In genomic region chr6:157579467-157580031, GRCh38 we compare ENCODE assay signal across 18 cellular contexts.
DNase-seq lines count a peak whose midpoint lies in the region; ATAC-seq, FAIRE-seq and TF ChIP-seq lines count a peak whose summit lies in the region.
"Had no signal": no experiment of that assay in that cellular context is flagged by ENCODE, and none has a peak within 500 bp of the region (broad histone marks: within the 10 kb centered on the region; RNA-seq: fewer than 3 reads in every experiment).

No MANE protein-coding gene starts in this region.

- no peak for TF ChIP-seq CTCF in heart left ventricle (IDR thresholded peaks at IDR 0.05)
- TF ChIP-seq CTCF in right atrium auricular region (IDR thresholded peaks at IDR 0.05): no peak
- no peak for TF ChIP-seq CTCF in bronchial epithelial cell (IDR thresholded peaks at IDR 0.05; ENCODE audit: insufficient read depth, low read length, severe bottlenecking)
- no peak for TF ChIP-seq CTCF in gastrocnemius medialis (IDR thresholded peaks at IDR 0.05 in 4 of 5, conservative IDR thresholded peaks at IDR 0.05 in 1 of 5)
- no peak for TF ChIP-seq CTCF in foreskin fibroblast (IDR thresholded peaks at IDR 0.05; ENCODE audit: low read depth, low read length)

- intact Hi-C loops in heart left ventricle (cut with DNase I): loop anchor here in 4 of 10 donors (5.0 to 10.0 kb wide), 2 partner anchors 195 to 262 kb away; partner anchors contain the start of gene ZDHHC14 (in 3 of the 4)
- intact Hi-C loops in left colon (cut with DNase I, micrococcal nuclease): no loop called here
- intact Hi-C loops in gastrocnemius medialis (cut with DNase I; ENCODE audit: low total_unique reads): loop anchor here (5.0 kb wide), 1 partner anchor 197 kb away; the partner anchor contains the start of gene ZDHHC14

- peaks cover 0 to 29% (median 0%) of the 10 kb centered on the region in 12 donors for H3K9me3 ChIP-seq in heart left ventricle
- H3K9me3 ChIP-seq in right atrium auricular region: no peaks in the 10 kb centered on the region
- H3K9me3 ChIP-seq in gastrocnemius medialis: no peaks in the 10 kb centered on the region
- H3K9me3 ChIP-seq: Peyer's patch had no signal

- FAIRE-seq in bronchial epithelial cell (lab: Jason Lieb, UNC): no peak

- H3K27ac ChIP-seq in heart left ventricle (peak overlapping the region in 2 of 12 donors; percentile 22 to 52), right atrium auricular region (no peak overlapping the region), gastrocnemius medialis (no peak overlapping the region)
- H3K27ac ChIP-seq: breast epithelium, Peyer's patch had no signal

- DNase-seq in heart left ventricle (no peak), right atrium auricular region (ENCODE audit: low spot score) (no peak), bronchial epithelial cell (ENCODE audit: low read depth) (peak; percentile 31), left colon (no peak), NCI-H1694 treated with DMSO at 0.1 percent for 48 hours (lab: John Stamatoyannopoulos, UW) (no peak), gastrocnemius medialis (no peak), foreskin fibroblast (no peak)
- DNase-seq: activated naive CD4-positive, alpha-beta T cell treated with anti-CD3 and anti-CD28 coated beads for 36 hours; effector memory CD4-positive, alpha-beta T cell; IMR-90; left cardiac atrium; NCI-H1436; NCI-H524; Peyer's patch; stimulated activated CD4-positive, alpha-beta T cell treated with anti-CD3 and anti-CD28 coated beads, Interleukin-2, amount 100 ng/mL, for 48 hours had no signal

- ATAC-seq in heart left ventricle (peak in 3 of 4 donors; percentile 72 to 75 (median 74)), left colon (peak; percentile 93), HG02588 (IDR thresholded peaks at IDR 0.05; ENCODE audit: unreplicated experiment) (no peak), gastrocnemius medialis (no peak)
- ATAC-seq: natural killer cell treated with Interleukin-12 subunit alpha and Interleukin-12 subunit beta and Interleukin-15 and Interleukin-18, amount 100 ng/mL, for 72 hours had no signal

- H3K4me1 ChIP-seq in heart left ventricle (peaks cover 0 to 18% (median 8%) of the 10 kb centered on the region in 12 donors), right atrium auricular region (peaks cover 0 to 12% of the 10 kb centered on the region in 2 donors), gastrocnemius medialis (peaks cover 2 to 12% of the 10 kb centered on the region in 2 donors)
- H3K4me1 ChIP-seq: breast epithelium, Peyer's patch had no signal

- no peaks in the 10 kb centered on the region for H3K27me3 ChIP-seq in heart left ventricle
- H3K27me3 ChIP-seq in right atrium auricular region: no peaks in the 10 kb centered on the region
- no peaks in the 10 kb centered on the region for H3K27me3 ChIP-seq in bronchial epithelial cell (ENCODE audit: control insufficient read depth, insufficient read depth, low read length)
- no peaks in the 10 kb centered on the region for H3K27me3 ChIP-seq in gastrocnemius medialis
- H3K27me3 ChIP-seq: breast epithelium, Peyer's patch had no signal

- no peak overlapping the region for H3K4me3 ChIP-seq in heart left ventricle
- H3K4me3 ChIP-seq in right atrium auricular region: no peak overlapping the region
- no peak overlapping the region for H3K4me3 ChIP-seq in bronchial epithelial cell (ENCODE audit: low read depth, low read length)
- H3K4me3 ChIP-seq in gastrocnemius medialis: no peak overlapping the region
- no peak overlapping the region for H3K4me3 ChIP-seq in foreskin fibroblast (ENCODE audit: low read depth in 1 of 2, low read length in 2 of 2)
- H3K4me3 ChIP-seq: breast epithelium, Peyer's patch had no signal

- WGBS in heart left ventricle, 4 donors: 41 to 66% (median 50%) methylated on average over 3 of the region's 3 CpGs

- H3K36me3 ChIP-seq in heart left ventricle (no peaks in the 10 kb centered on the region), right atrium auricular region (no peaks in the 10 kb centered on the region), bronchial epithelial cell (ENCODE audit: control insufficient read depth, insufficient read depth, low read length) (no peaks in the 10 kb centered on the region), gastrocnemius medialis (no peaks in the 10 kb centered on the region)
- H3K36me3 ChIP-seq: breast epithelium, Peyer's patch had no signal

- TF ChIP-seq POLR2A in heart left ventricle (IDR thresholded peaks at IDR 0.05) (no peak), gastrocnemius medialis (IDR thresholded peaks at IDR 0.05) (no peak)

- in situ Hi-C loops in gastrocnemius medialis (cut with MboI; ENCODE audit: low sequenced_read_pairs in 4 of 4): loop anchor here in 2 of 4 donors (10.0 to 25.0 kb wide), 2 partner anchors 192 to 265 kb away; partner anchors contain the start of gene ZDHHC14 (in 2 of the 2)

Comparison
In these comparisons a context has a peak if more than half of its experiments do, and no peak if none do; other contexts are left out.
1. ATAC-seq: peak in heart left ventricle (3 of 4) and left colon (single experiment); none in HG02588 (single experiment) and gastrocnemius medialis (0 of 2).